ENCODE assay signal across 1 cellular context in the genomic region with DNA sequence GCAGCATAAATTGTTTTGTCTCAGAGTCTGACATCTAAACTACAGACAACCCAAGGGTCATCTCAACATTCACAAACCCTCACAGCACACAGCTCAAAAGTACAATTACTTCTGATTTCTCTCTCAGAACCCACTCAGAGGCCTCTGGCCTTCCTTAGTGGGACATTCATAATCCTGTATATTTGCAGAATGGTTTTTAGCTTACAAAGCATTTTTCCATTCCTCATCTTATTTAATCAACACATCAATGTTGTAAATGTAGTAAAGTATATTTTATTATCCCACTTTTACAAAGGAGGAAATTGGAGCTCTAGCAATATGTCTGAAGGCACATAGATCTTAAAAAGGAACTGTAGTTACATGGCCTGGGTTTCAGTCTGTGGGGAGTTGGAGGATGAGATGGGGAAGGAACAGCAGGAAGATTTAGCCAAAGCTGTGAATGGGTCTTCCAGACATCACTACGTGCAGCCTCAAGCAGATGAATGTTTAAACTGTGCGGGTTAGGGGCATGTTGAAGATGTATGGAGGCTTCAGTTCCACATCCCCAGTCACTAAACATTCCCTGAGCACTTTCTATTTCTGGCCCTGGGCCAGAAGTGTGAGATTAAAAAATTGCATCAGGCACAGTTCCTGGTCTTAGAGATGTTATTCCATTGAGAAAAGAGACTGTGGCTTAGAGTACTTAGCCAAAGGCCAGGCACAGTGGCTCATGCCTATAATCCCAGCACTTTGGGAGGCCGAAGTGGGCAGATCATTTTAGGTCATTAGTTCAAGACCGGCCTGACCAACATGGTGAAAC.
TF ChIP-seq lines count a peak whose summit lies in the region.

No MANE protein-coding gene starts in this region.

TF ChIP-seq in GM23338, 12 proteins besides CTCF, POLR2A, EP300 and RAD21 (continued from another document):
- TF ChIP-seq, protein P1, sequence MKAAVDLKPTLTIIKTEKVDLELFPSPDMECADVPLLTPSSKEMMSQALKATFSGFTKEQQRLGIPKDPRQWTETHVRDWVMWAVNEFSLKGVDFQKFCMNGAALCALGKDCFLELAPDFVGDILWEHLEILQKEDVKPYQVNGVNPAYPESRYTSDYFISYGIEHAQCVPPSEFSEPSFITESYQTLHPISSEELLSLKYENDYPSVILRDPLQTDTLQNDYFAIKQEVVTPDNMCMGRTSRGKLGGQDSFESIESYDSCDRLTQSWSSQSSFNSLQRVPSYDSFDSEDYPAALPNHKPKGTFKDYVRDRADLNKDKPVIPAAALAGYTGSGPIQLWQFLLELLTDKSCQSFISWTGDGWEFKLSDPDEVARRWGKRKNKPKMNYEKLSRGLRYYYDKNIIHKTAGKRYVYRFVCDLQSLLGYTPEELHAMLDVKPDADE (IDR thresholded peaks at IDR 0.05) = no peak
